Comparison of ENCODE assay signal across 26 cellular contexts in the genomic region with DNA sequence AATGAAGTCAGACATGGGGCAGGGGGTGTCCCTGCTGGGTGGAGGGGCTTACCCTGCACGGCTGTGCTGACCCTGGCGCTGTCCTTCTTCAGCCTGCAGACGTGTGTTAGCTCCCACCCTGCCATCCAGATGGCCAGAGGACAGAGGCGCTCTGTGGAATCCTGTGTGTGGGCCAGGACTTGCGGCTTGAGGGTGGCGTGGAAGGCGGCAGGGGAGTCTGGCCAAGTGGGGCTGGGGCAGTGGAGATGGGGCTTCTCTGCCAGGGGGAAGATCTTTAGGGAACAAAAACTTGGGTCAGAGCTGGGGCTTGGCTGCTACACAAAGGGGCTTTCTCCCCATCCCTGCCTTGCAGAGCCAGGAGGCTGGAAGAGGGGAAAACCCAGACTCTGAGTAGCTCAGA. TPM values are rescaled to one million over a fixed set of nuclear protein-coding genes. Genes with fewer than 3 reads are reported as not detected.
DNase-seq lines count a peak whose midpoint lies in the region; ATAC-seq and TF ChIP-seq lines count a peak whose summit lies in the region.
"Had no signal": no experiment of that assay in that cellular context is flagged by ENCODE, and none has a peak within 500 bp of the region (broad histone marks: within the 10 kb centered on the region; RNA-seq: fewer than 3 reads in every experiment).

No MANE protein-coding gene starts in this region.

- H3K36me3 ChIP-seq in left ventricle myocardium inferior (no peaks in the 10 kb centered on the region), vagina (no peaks in the 10 kb centered on the region)
- H3K36me3 ChIP-seq: adrenal gland, cardiac muscle cell had no signal

- H3K9me3 ChIP-seq in left ventricle myocardium inferior (replicated peaks), result no peaks in the 10 kb centered on the region
- no peaks in the 10 kb centered on the region for H3K9me3 ChIP-seq in vagina
- H3K9me3 ChIP-seq: adrenal gland had no signal

- DNase-seq in Right ventricle myocardium inferior (ENCODE audit: missing footprints), result peak; percentile 62
- DNase-seq in cardiac septum (ENCODE audit: low spot score), result no peak
- DNase-seq in left ventricle myocardium inferior, result no peak
- DNase-seq in posterior vena cava (ENCODE audit: low spot score), result peak; percentile 63
- no peak for DNase-seq in vagina (ENCODE audit: extremely low spot score in 2 of 2)
- DNase-seq in G401 (ENCODE audit: low spot score), result no peak
- DNase-seq in activated CD8-positive, alpha-beta T cell treated with anti-CD3 and anti-CD28 coated beads, Interleukin-2, amount 10 ng/mL, durations not matched to agents 7 days and 5 days, result no peak
- DNase-seq: 8988T; activated CD8-positive, alpha-beta memory T cell treated with anti-CD3 and anti-CD28 coated beads for 24 hours; activated naive CD4-positive, alpha-beta T cell; activated T-cell treated with anti-CD3 and anti-CD28 coated beads, Interleukin-2, amount 50 U/mL, for 24 hours; adrenal gland; COR-L47; DND-41; dorsolateral prefrontal cortex; hippocampal formation; islet precursor cell; Karpas-422; MV-4-11; NCI-H1694 had no signal

- peaks cover 96% of the 10 kb centered on the region for H3K4me1 ChIP-seq in left ventricle myocardium inferior
- peaks cover 41% of the 10 kb centered on the region for H3K4me1 ChIP-seq in vagina

- no peaks in the 10 kb centered on the region for H3K27me3 ChIP-seq in left ventricle myocardium inferior (ENCODE audit: low read depth)
- no peaks in the 10 kb centered on the region for H3K27me3 ChIP-seq in vagina
- H3K27me3 ChIP-seq: adrenal gland, cardiac muscle cell had no signal

- ATAC-seq in Right ventricle myocardium inferior (no peak), GM19035 (IDR thresholded peaks at IDR 0.05; ENCODE audit: unreplicated experiment) (no peak)
- ATAC-seq in activated CD8-positive, alpha-beta T cell treated with anti-CD3 and anti-CD28 coated beads, Interleukin-2, amount 10 ng/mL, durations not matched to agents 7 days and 5 days, result no peak
- ATAC-seq: activated CD4-positive, CD25-positive, alpha-beta regulatory T cell treated with anti-CD3 and anti-CD28 coated beads, Interleukin-2, amount 50 U/mL, for 24 hours; sciatic nerve had no signal

- in situ Hi-C loops in G401 (cut with HindIII; ENCODE audit: low sequenced_read_pairs), result no loop called here

- H3K4me1 Mint-ChIP-seq in activated CD8-positive, alpha-beta T cell treated with anti-CD3 and anti-CD28 coated beads, Interleukin-2, amount 10 ng/mL, durations not matched to agents 7 days and 5 days (ENCODE audit: low read depth), result no peaks in the 10 kb centered on the region

- intact Hi-C loops in Right ventricle myocardium inferior (cut with DNase I), result loop anchor here (2.0 kb wide), 1 partner anchor 29 kb away; no protein-coding TSS in a partner anchor
- intact Hi-C loops in cardiac septum (cut with DNase I), result no loop called here
- intact Hi-C loops in left ventricle myocardium inferior (cut with micrococcal nuclease), result no loop called here
- intact Hi-C loops in posterior vena cava (cut with DNase I), result no loop called here
- intact Hi-C loops in vagina (cut with DNase I), result no loop called here

- TF ChIP-seq CTCF in left ventricle myocardium inferior (IDR thresholded peaks at IDR 0.05; ENCODE audit: borderline replicate concordance) (no peak), vagina (IDR thresholded peaks at IDR 0.05) (no peak)

- H3K27ac Mint-ChIP-seq in activated CD8-positive, alpha-beta T cell treated with anti-CD3 and anti-CD28 coated beads, Interleukin-2, amount 10 ng/mL, durations not matched to agents 7 days and 5 days, result no peak overlapping the region
- H3K27ac Mint-ChIP-seq: activated T-cell treated with anti-CD3 and anti-CD28 coated beads, Interleukin-2, amount 50 U/mL, for 24 hours; B cell had no signal

- no peak overlapping the region for H3K4me3 Mint-ChIP-seq in activated CD8-positive, alpha-beta T cell treated with anti-CD3 and anti-CD28 coated beads, Interleukin-2, amount 10 ng/mL, durations not matched to agents 7 days and 5 days
- H3K4me3 Mint-ChIP-seq: activated T-cell treated with anti-CD3 and anti-CD28 coated beads, Interleukin-2, amount 50 U/mL, for 24 hours; B cell had no signal

- POLR2A ChIA-PET in activated CD8-positive, alpha-beta T cell treated with anti-CD3 and anti-CD28 coated beads, Interleukin-2, amount 10 ng/mL, durations not matched to agents 7 days and 5 days (lab: Charles Lee), result no interaction called here

- no peaks in the 10 kb centered on the region for H3K27me3 Mint-ChIP-seq in activated CD8-positive, alpha-beta T cell treated with anti-CD3 and anti-CD28 coated beads, Interleukin-2, amount 10 ng/mL, durations not matched to agents 7 days and 5 days (ENCODE audit: low read depth)
- H3K27me3 Mint-ChIP-seq: activated T-cell treated with anti-CD3 and anti-CD28 coated beads, Interleukin-2, amount 50 U/mL, for 24 hours; B cell had no signal

- TF ChIP-seq POLR2A in vagina (IDR thresholded peaks at IDR 0.05), result no peak

- no peaks in the 10 kb centered on the region for H3K36me3 Mint-ChIP-seq in activated CD8-positive, alpha-beta T cell treated with anti-CD3 and anti-CD28 coated beads, Interleukin-2, amount 10 ng/mL, durations not matched to agents 7 days and 5 days (ENCODE audit: low read depth)

- H3K27ac ChIP-seq in left ventricle myocardium inferior (replicated peaks) (peak overlapping the region; percentile 90), vagina (peak overlapping the region; percentile 29)
- H3K27ac ChIP-seq: cardiac muscle cell, dorsolateral prefrontal cortex had no signal

- no peaks in the 10 kb centered on the region for H3K9me3 Mint-ChIP-seq in activated CD8-positive, alpha-beta T cell treated with anti-CD3 and anti-CD28 coated beads, Interleukin-2, amount 10 ng/mL, durations not matched to agents 7 days and 5 days (ENCODE audit: insufficient read depth)
- H3K9me3 Mint-ChIP-seq: activated T-cell treated with anti-CD3 and anti-CD28 coated beads, Interleukin-2, amount 50 U/mL, for 24 hours had no signal

- CTCF ChIA-PET in activated CD8-positive, alpha-beta T cell treated with anti-CD3 and anti-CD28 coated beads, Interleukin-2, amount 10 ng/mL, durations not matched to agents 7 days and 5 days (lab: Charles Lee), result no interaction called here

- H3K4me3 ChIP-seq in left ventricle myocardium inferior (no peak overlapping the region), vagina (no peak overlapping the region)
- H3K4me3 ChIP-seq: adrenal gland, cardiac muscle cell, dorsolateral prefrontal cortex, lung had no signal

RNA-seq across cellular contexts. Expression of gene SYNPO, which starts 46.5 kb away (rescaled TPM):
- total RNA-seq in Right ventricle myocardium inferior (587 TPM), cardiac septum (829 TPM), left ventricle myocardium inferior (715 TPM), posterior vena cava (100 to 1,000 TPM; 183 to 218 TPM), vagina (16.7 TPM)
- 2.7 and 3.6 TPM in 2 replicates for total RNA-seq in G401 (2014; rRNA removed; shearing (Covaris generic))
- under 1 TPM in 1 of 2 experiments, not detected in 1; 0.10 TPM for total RNA-seq in activated CD8-positive, alpha-beta T cell treated with anti-CD3 and anti-CD28 coated beads, Interleukin-2, amount 10 ng/mL, durations not matched to agents 7 days and 5 days

Comparison
In these comparisons a context has a peak if more than half of its experiments do, and no peak if none do; other contexts are left out.
1. DNase-seq: peak in Right ventricle myocardium inferior (single experiment) and posterior vena cava (single experiment); none in cardiac septum (single experiment), left ventricle myocardium inferior (single experiment), vagina (0 of 2), G401 (single experiment) and activated CD8-positive, alpha-beta T cell treated with anti-CD3 and anti-CD28 coated beads, Interleukin-2, amount 10 ng/mL, durations not matched to agents 7 days and 5 days (single experiment).
2. RNA of gene SYNPO, which starts 46.5 kb away (total RNA-seq): 829 TPM in cardiac septum (single experiment), 715 TPM in left ventricle myocardium inferior (single experiment), 587 TPM in Right ventricle myocardium inferior (single experiment) and 183 to 218 TPM in posterior vena cava; 16.7 TPM in vagina (single experiment), 2.7 to 3.6 TPM in G401 and 0.10 TPM in activated CD8-positive, alpha-beta T cell treated with anti-CD3 and anti-CD28 coated beads, Interleukin-2, amount 10 ng/mL, durations not matched to agents 7 days and 5 days; every median in the first group is over 10 times any median in the second.